1 cellular context compared by ENCODE assay signal in the genomic region with DNA sequence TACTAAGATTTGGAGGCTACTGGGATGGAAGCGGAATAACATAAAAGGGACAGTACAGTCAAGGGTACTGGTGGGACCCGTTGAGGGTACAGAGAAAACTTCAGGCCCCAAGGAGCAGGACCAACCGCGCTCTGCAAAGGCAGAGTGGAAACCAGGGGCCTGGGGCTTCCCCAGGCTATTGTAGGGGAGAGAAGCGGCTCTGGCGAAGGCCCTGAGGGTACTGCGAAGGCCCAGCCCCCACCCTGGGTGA.
TF ChIP-seq lines count a peak whose summit lies in the region.

No MANE protein-coding gene starts in this region.

TF ChIP-seq in GM23338, 12 proteins besides CTCF, POLR2A, EP300 and RAD21 (continued from another document):
- TF ChIP-seq ZNF462 (CRISPR knock-in tag; IDR thresholded peaks at IDR 0.05) (no peak), REST (IDR thresholded peaks at IDR 0.05; ENCODE audit: unreplicated experiment) (no peak), STAT1 (IDR thresholded peaks at IDR 0.05; ENCODE audit: unreplicated experiment) (no peak)
- TF ChIP-seq, protein P1, sequence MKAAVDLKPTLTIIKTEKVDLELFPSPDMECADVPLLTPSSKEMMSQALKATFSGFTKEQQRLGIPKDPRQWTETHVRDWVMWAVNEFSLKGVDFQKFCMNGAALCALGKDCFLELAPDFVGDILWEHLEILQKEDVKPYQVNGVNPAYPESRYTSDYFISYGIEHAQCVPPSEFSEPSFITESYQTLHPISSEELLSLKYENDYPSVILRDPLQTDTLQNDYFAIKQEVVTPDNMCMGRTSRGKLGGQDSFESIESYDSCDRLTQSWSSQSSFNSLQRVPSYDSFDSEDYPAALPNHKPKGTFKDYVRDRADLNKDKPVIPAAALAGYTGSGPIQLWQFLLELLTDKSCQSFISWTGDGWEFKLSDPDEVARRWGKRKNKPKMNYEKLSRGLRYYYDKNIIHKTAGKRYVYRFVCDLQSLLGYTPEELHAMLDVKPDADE (IDR thresholded peaks at IDR 0.05) = no peak
